In genomic region chr5:56815657-56816545, GRCh38 we compare ENCODE assay signal across 8 cellular contexts. TPM values are rescaled to one million over a fixed set of nuclear protein-coding genes. Genes with fewer than 3 reads are reported as not detected.
A peak's percentile ranks its signal among the peaks of the same experiment; 100 is the strongest.
DNase-seq lines count a peak whose midpoint lies in the region; ATAC-seq, FAIRE-seq and TF ChIP-seq lines count a peak whose summit lies in the region.

No MANE protein-coding gene starts in this region.

- H3K9ac ChIP-seq in K562 (ENCODE audit: insufficient read depth in 1 of 2, low read depth in 2 of 2, low read length in 2 of 2) = peak overlapping the region; percentile 73 to 95; a peak in 3 of 4 replicates

- 0 out of 2 replicates have a peak, but pooled peaks cover 5% of the 10 kb centered on the region for H4K20me1 ChIP-seq in K562 (replicated peaks; ENCODE audit: control insufficient read depth, insufficient read depth, low read length)

- 1% methylated on average over 52 of the region's 116 CpGs for WGBS in K562 (ENCODE audit: insufficient coverage, low coverage, missing lambda C conversion rate)

- H3K27ac ChIP-seq in K562 (ENCODE audit: extremely low read depth, low read depth, low read length) = peak overlapping the region; percentile 86

- DNase-seq in BJ (ENCODE audit: low read depth) (no peak), T follicular helper cell (ENCODE audit: low read depth) (peak; percentile 16), K562 (ENCODE audit: extremely low read depth in 1 of 4, low spot score in 3 of 4) (peak; percentile 29 to 41 (median 35)), iPS-NIHi11 (ENCODE audit: low spot score) (peak; percentile 31), NCI-H446 (lab: John Stamatoyannopoulos, UW) (no peak)
- peak; percentile 43 for DNase-seq in stimulated activated CD4-positive, alpha-beta T cell treated with anti-CD3 and anti-CD28 coated beads, Interleukin-12 subunit alpha, Interleukin-12 subunit beta, amount 100 ng/mL, for 4 hours

- TF ChIP-seq EP300 in K562 (IDR thresholded peaks at IDR 0.05; ENCODE audit: low read length) = no peak

- peaks cover 53% of the 10 kb centered on the region for H3K79me2 ChIP-seq in K562 (ENCODE audit: control insufficient read depth, insufficient read depth, low read length)

- ATAC-seq in GM19351 (IDR thresholded peaks at IDR 0.05; ENCODE audit: unreplicated experiment) (peak; percentile 32), HG03378 (IDR thresholded peaks at IDR 0.05; ENCODE audit: unreplicated experiment) (peak; percentile 28), K562 (peak; percentile 19)

- no peaks in the 10 kb centered on the region for H3K9me1 ChIP-seq in K562 (ENCODE audit: control insufficient read depth, insufficient read depth, low read length)

- TF ChIP-seq RAD21 in K562 (CRISPR knock-in tag; conservative IDR thresholded peaks at IDR 0.05 in 1 of 2, IDR thresholded peaks at IDR 0.05 in 1 of 2) = no peak

- no peaks in the 10 kb centered on the region for H3K9me3 ChIP-seq in K562 (replicated peaks; ENCODE audit: control insufficient read depth, insufficient read depth, low read depth, low read length)

- intact Hi-C loops in K562 (cut with micrococcal nuclease) = loop anchor here (5.0 kb wide), 1 partner anchor 91 kb away; the partner anchor contains the start of gene SETD9

- no TSS peak for BruUV-seq in K562 (replicated peaks; lab: Mats Ljungman, UMichigan)

- H3K4me1 ChIP-seq in K562 (replicated peaks in 1 of 2; ENCODE audit: control insufficient read depth in 2 of 2, insufficient read depth in 2 of 2, low read length in 2 of 2) = peaks cover 30% of the 10 kb centered on the region in 2 experiments

- peak overlapping the region; percentile 81 for H2AFZ ChIP-seq in K562 (ENCODE audit: low read depth, low read length)

- no peaks in the 10 kb centered on the region for H3K36me3 ChIP-seq in BJ (ENCODE audit: control insufficient read depth, insufficient read depth, low read length)
- peaks cover 3% of the 10 kb centered on the region; the same call in 1 of the 3 replicates for H3K36me3 ChIP-seq in K562 (ENCODE audit: control insufficient read depth, insufficient read depth, low read length)

- H3K4me2 ChIP-seq in K562 (ENCODE audit: insufficient read depth, low read length) = peak overlapping the region; percentile 83

- H3K27me3 ChIP-seq in BJ (ENCODE audit: control insufficient read depth, insufficient read depth, low read length) = peaks cover 4% of the 10 kb centered on the region
- no peaks in the 10 kb centered on the region for H3K27me3 ChIP-seq in K562 (ENCODE audit: control insufficient read depth in 2 of 2, insufficient read depth in 2 of 2, low read length in 2 of 2)

- POLR2A ChIA-PET in BJ (lab: Charles Lee) = no interaction called here
- POLR2A ChIA-PET in K562 (lab: Yijun Ruan, JAX) = interaction anchor here (0.5 kb wide), 1 partner anchor 819 kb away, joined by 3 read pairs; no protein-coding TSS in a partner anchor

- CTCF ChIA-PET in BJ (lab: Yijun Ruan, JAX) = no interaction called here
- CTCF ChIA-PET in K562 (lab: Yijun Ruan, JAX; ENCODE audit: low intra/inter-chr PET ratio) = no interaction called here

- TF ChIP-seq CTCF in BJ (IDR thresholded peaks at IDR 0.05; ENCODE audit: insufficient read depth, low read depth, low read length) (no peak), K562 (IDR thresholded peaks at IDR 0.05 in 2 of 3, conservative IDR thresholded peaks at IDR 0.05 in 1 of 3; ENCODE audit: insufficient read depth in 2 of 3, low read depth in 1 of 3, low read length in 3 of 3) (no peak)

- H3K4me3 ChIP-seq in BJ (ENCODE audit: low read depth, low read length) = peak overlapping the region; percentile 58
- H3K4me3 ChIP-seq in K562 = peak overlapping the region; percentile 83

- in situ Hi-C loops in K562 (cut with MboI) = no loop called here

- no peak for FAIRE-seq in K562 (lab: Jason Lieb, UNC)

- no peak for TF ChIP-seq POLR2A in K562 (conservative IDR thresholded peaks at IDR 0.05)

TF ChIP-seq in K562, 482 proteins besides CTCF, POLR2A, EP300 and RAD21 (continues in another document):
- no peak for TF ChIP-seq LARP7 (IDR thresholded peaks at IDR 0.05)
- TF ChIP-seq TEAD1 (CRISPR knock-in tag; IDR thresholded peaks at IDR 0.05) = no peak; a peak in 1 of 4 replicates
- TF ChIP-seq POLR2H (tag; IDR thresholded peaks at IDR 0.05; ENCODE audit: low read depth) = 0 out of 2 replicates have a peak, but pooled peaks have one; percentile 1
- TF ChIP-seq XRCC4 (IDR thresholded peaks at IDR 0.05; ENCODE audit: extremely low read depth, insufficient read depth, insufficient read length) = no peak
- TF ChIP-seq SIN3A (IDR thresholded peaks at IDR 0.05; ENCODE audit: borderline replicate concordance in 2 of 2, control insufficient read depth in 1 of 2, low read depth in 2 of 2, low read length in 2 of 2) = 0 out of 4 replicates have a peak, but pooled peaks of 1 of the 2 experiments have one; percentile 13
- peak; percentile 29 for TF ChIP-seq RBFOX2 (IDR thresholded peaks at IDR 0.05; ENCODE audit: low read depth, low read length)
- TF ChIP-seq SMC3 (conservative IDR thresholded peaks at IDR 0.05; ENCODE audit: insufficient read depth, low read depth, low read length) = no peak
- no peak for TF ChIP-seq E2F6 (IDR thresholded peaks at IDR 0.05; ENCODE audit: borderline replicate concordance in 1 of 2, extremely low read depth in 1 of 2, insufficient read depth in 1 of 2, insufficient read length in 1 of 2, low read depth in 1 of 2, low read length in 1 of 2, poor library complexity in 1 of 2, severe bottlenecking in 1 of 2)
- TF ChIP-seq TCF7 (IDR thresholded peaks at IDR 0.05; ENCODE audit: borderline replicate concordance) = no peak
- no peak for TF ChIP-seq HMBOX1 (IDR thresholded peaks at IDR 0.05)
- TF ChIP-seq ZNF239 (CRISPR knock-in tag; IDR thresholded peaks at IDR 0.05) = no peak
- TF ChIP-seq MLLT1 (IDR thresholded peaks at IDR 0.05) = no peak
- peak; percentile 40 for TF ChIP-seq CXXC5 (CRISPR knock-in tag; IDR thresholded peaks at IDR 0.05)
- no peak for TF ChIP-seq SAFB (IDR thresholded peaks at IDR 0.05; ENCODE audit: borderline replicate concordance, low read depth, low read length)
- TF ChIP-seq HDGF (IDR thresholded peaks at IDR 0.05) = no peak
- peak; percentile 34 for TF ChIP-seq FIP1L1 (IDR thresholded peaks at IDR 0.05; ENCODE audit: low read depth, low read length, poor library complexity, severe bottlenecking)
- TF ChIP-seq ZNF76 (CRISPR knock-in tag; IDR thresholded peaks at IDR 0.05; ENCODE audit: borderline replicate concordance) = no peak
- no peak for TF ChIP-seq CHD4 (IDR thresholded peaks at IDR 0.05; ENCODE audit: insufficient read depth, insufficient replicate concordance, low read depth, low read length, poor library complexity, severe bottlenecking)
- no peak for TF ChIP-seq HMG20B (CRISPR knock-in tag; IDR thresholded peaks at IDR 0.05)
- TF ChIP-seq RBM39 (optimal IDR thresholded peaks at IDR 0.05; ENCODE audit: low read depth, low read length) = no peak
- TF ChIP-seq ZNF165 (CRISPR knock-in tag; IDR thresholded peaks at IDR 0.05; ENCODE audit: borderline replicate concordance) = no peak

RNA-seq across cellular contexts. Expression of gene MAP3K1, which starts 0.6 kb away (rescaled TPM):
- polyA plus RNA-seq in BJ (2011; rRNA removed) (4.3 and 6.9 TPM in 2 replicates), K562 (2011; rRNA removed) (9.7 and 11.1 TPM in 2 replicates), K562 (2014; fragmentation: Illumina TruSeq; extraction: Trizol) (6.7 and 7.5 TPM in 2 replicates), K562 (2014; fragmentation: Nextera tagmentation; extraction: Ambion mirVana) (1 to 10 TPM; 3.9 to 6.9 TPM), K562 (2014; rRNA removed) (4.7 and 4.9 TPM in 2 replicates)
- 10.7 and 11.4 TPM in 2 replicates for polyA minus RNA-seq in BJ (2011; rRNA and poly(A)+ RNA removed)
- total RNA-seq in K562 (2011; cell fraction: chromatin; rRNA removed; ENCODE audit: low replicate concordance) = 6.2 and 19.0 TPM in 2 replicates
- total RNA-seq in K562 (2011; cell fraction: nucleolus; rRNA removed) = 4.0 and 5.5 TPM in 2 replicates
- total RNA-seq in K562 (2011; cell fraction: nucleoplasm; rRNA removed) = 8.2 and 9.7 TPM in 2 replicates
- total RNA-seq in K562 (2014; rRNA removed) (7.0 and 8.4 TPM in 2 replicates), K562 (2014; rRNA removed; fragmentation: Illumina TruSeq; extraction: Trizol) (13.7 and 14.7 TPM in 2 replicates), K562 (2015; rRNA removed; fragmentation: Illumina TruSeq; extraction: Trizol) (13.5 and 13.9 TPM in 2 replicates), K562 (2021) (9.9 and 10.7 TPM in 2 replicates)
- 2.5 and 5.2 TPM in 2 replicates for polyA plus RNA-seq in K562 (2011; cell fraction: cytosol; rRNA removed)
- 8.4 and 11.7 TPM in 2 replicates for polyA plus RNA-seq in K562 (2011; cell fraction: nucleus; rRNA removed)
- 5.0 TPM in 2 replicates for polyA plus RNA-seq in K562 (2012)
- 31.1 and 33.0 TPM in 2 replicates for polyA minus RNA-seq in K562 (2011; rRNA and poly(A)+ RNA removed)
- polyA minus RNA-seq in K562 (2011; cell fraction: cytosol; rRNA and poly(A)+ RNA removed) = 9.0 and 11.6 TPM in 2 replicates
- 8.8 and 15.7 TPM in 2 replicates for polyA minus RNA-seq in K562 (2011; cell fraction: nucleus; rRNA and poly(A)+ RNA removed)

Comparison
In these comparisons a context has a peak if more than half of its experiments do, and no peak if none do; other contexts are left out.
1. DNase-seq: peak in T follicular helper cell (single experiment), K562 (4 of 4), iPS-NIHi11 (single experiment) and stimulated activated CD4-positive, alpha-beta T cell treated with anti-CD3 and anti-CD28 coated beads, Interleukin-12 subunit alpha, Interleukin-12 subunit beta, amount 100 ng/mL, for 4 hours (single experiment); none in BJ (single experiment) and NCI-H446 (0 of 2).
2. Peak in every context shown above with its lines, with median percentiles within 50 percentile points of each other: ATAC-seq.